Comparison of ENCODE assay signal across 10 cellular contexts in the genomic region with DNA sequence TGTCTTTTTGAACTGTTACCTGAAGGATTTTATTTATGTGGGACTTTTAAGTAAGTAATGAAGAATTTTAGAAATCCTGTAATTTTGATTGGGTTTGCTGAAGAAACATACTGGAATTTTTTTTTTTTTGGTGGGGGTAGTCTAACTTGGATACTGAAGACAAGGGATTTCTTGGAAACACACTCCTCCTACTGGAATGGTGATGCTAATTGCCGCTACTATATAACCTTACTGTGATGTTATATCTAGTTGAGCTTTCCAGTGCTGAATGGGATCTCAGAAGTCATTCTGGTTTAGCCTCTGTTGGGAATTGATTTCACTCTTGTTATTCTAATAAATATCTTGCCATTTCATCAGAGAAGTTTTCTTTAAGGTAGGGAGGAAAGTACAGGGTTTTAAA. TPM values are rescaled to one million over a fixed set of nuclear protein-coding genes. Genes with fewer than 3 reads are reported as not detected.
DNase-seq lines count a peak whose midpoint lies in the region; ATAC-seq, FAIRE-seq and TF ChIP-seq lines count a peak whose summit lies in the region.
"Had no signal": no experiment of that assay in that cellular context is flagged by ENCODE, and none has a peak within 500 bp of the region (broad histone marks: within the 10 kb centered on the region; RNA-seq: fewer than 3 reads in every experiment).

No MANE protein-coding gene starts in this region.

- POLR2A ChIA-PET in T-cell (lab: Charles Lee), result interaction anchor here in 1 of 2 donors (1.7 kb wide), 1 partner anchor 18 kb away, joined by 5 read pairs; no protein-coding TSS in a partner anchor

- ATAC-seq in T-cell (replicated peaks in 1 of 4), result no peak
- no peak for ATAC-seq in GM18873 (IDR thresholded peaks at IDR 0.05; ENCODE audit: low FRiP score, unreplicated experiment)

- H3K27me3 Mint-ChIP-seq in T-cell (no peaks in the 10 kb centered on the region), osteocyte (ENCODE audit: unreplicated experiment) (no peaks in the 10 kb centered on the region)

- CTCF ChIA-PET in T-cell (lab: Charles Lee), result interaction anchor here (0.6 to 6.7 kb wide), 8 partner anchors 17 to 1040 kb away, joined by 3 to 68 read pairs (median 3); partner anchors contain the start of genes DTL (in 1 of the 2) and INTS7 (in 1 of the 2)

- H3K36me3 Mint-ChIP-seq in T-cell (peaks cover 16% of the 10 kb centered on the region), osteocyte (ENCODE audit: unreplicated experiment) (no peaks in the 10 kb centered on the region)

- DNase-seq in NCI-H2107 treated with DMSO at 0.1 percent for 48 hours (lab: John Stamatoyannopoulos, UW; ENCODE audit: unreplicated experiment), result peak; percentile 15
- no peak for DNase-seq in NCI-H2107 (lab: John Stamatoyannopoulos, UW)
- DNase-seq in T-cell, result no peak
- DNase-seq in fibroblast of the aortic adventitia (ENCODE audit: low read depth), result peak; percentile 23
- no peak for DNase-seq in osteocyte (ENCODE audit: extremely low spot score, unreplicated experiment)
- DNase-seq in amygdala (lab: John Stamatoyannopoulos, UW), result no peak
- no peak for DNase-seq in H54 (ENCODE audit: insufficient read length, low spot score)

- no peak overlapping the region for H3K4me3 ChIP-seq in fibroblast of the aortic adventitia (ENCODE audit: low read depth, low read length)
- H3K4me3 ChIP-seq: skin epidermis had no signal

- H3K27ac Mint-ChIP-seq in T-cell (peak overlapping the region in 1 of 2 donors; percentile 47), osteocyte (ENCODE audit: unreplicated experiment) (no peak overlapping the region)

- no peak for TF ChIP-seq POLR2A in H54 (IDR thresholded peaks at IDR 0.05; ENCODE audit: low read depth, low read length)

- H3K4me1 Mint-ChIP-seq in T-cell (peaks cover 79 to 81% (median 81%) of the 10 kb centered on the region in 3 donors), osteocyte (ENCODE audit: unreplicated experiment) (peaks cover 19% of the 10 kb centered on the region)

- peak overlapping the region in 2 of 3 donors; percentile 13 to 99 for H3K4me3 Mint-ChIP-seq in T-cell
- no peak overlapping the region for H3K4me3 Mint-ChIP-seq in osteocyte (ENCODE audit: unreplicated experiment)

- no peak for FAIRE-seq in H54 (lab: Jason Lieb, UNC)
- FAIRE-seq: colon had no signal

- peak; percentile 41 for TF ChIP-seq CTCF in fibroblast of the aortic adventitia (IDR thresholded peaks at IDR 0.05; ENCODE audit: insufficient read depth, low read length)
- peak; percentile 43 for TF ChIP-seq CTCF in osteocyte (IDR thresholded peaks at IDR 0.05)

- no peaks in the 10 kb centered on the region for H3K9me3 Mint-ChIP-seq in T-cell
- no peaks in the 10 kb centered on the region for H3K9me3 Mint-ChIP-seq in osteocyte (ENCODE audit: unreplicated experiment)

RNA-seq across cellular contexts. Expression of gene PPP2R5A, which starts 8.4 kb away (rescaled TPM):
- total RNA-seq in T-cell (10 to 100 TPM; 40.4 to 51.1 (median 46.7) TPM), fibroblast of the aortic adventitia (ENCODE audit: low replicate concordance) (23.7 and 31.6 TPM in 2 replicates), osteocyte (17.5 and 17.9 TPM in 2 replicates)

Comparison
In these comparisons a context has a peak if more than half of its experiments do, and no peak if none do; other contexts are left out.
1. DNase-seq: peak in NCI-H2107 treated with DMSO at 0.1 percent for 48 hours (single experiment) and fibroblast of the aortic adventitia (single experiment); none in NCI-H2107 (single experiment), T-cell (0 of 34), osteocyte (single experiment), amygdala (0 of 56) and H54 (single experiment).